Comparison of ENCODE assay signal across 19 cellular contexts in the genomic region with DNA sequence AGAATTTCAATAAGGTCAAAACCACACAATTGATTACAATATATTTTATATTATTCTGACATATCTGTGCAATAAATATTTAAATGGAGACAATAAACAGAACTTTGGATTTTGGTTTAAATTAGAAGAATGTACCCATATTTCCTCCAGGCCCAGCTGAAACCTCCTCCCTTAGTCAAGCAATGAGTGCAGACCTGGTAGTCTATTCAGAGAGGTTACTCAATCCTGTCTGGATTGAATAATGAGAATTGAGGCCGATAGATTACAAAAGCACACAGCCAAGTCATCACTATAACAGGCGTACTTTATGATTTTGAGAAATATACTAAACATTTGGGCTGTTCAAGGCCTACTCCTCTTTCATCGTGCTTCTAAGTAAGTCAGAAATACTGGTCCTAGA.
DNase-seq lines count a peak whose midpoint lies in the region; ATAC-seq and TF ChIP-seq lines count a peak whose summit lies in the region.
"Had no signal": no experiment of that assay in that cellular context is flagged by ENCODE, and none has a peak within 500 bp of the region (broad histone marks: within the 10 kb centered on the region; RNA-seq: fewer than 3 reads in every experiment).

No MANE protein-coding gene starts in this region.

- H3K27me3 ChIP-seq in GM23248 (replicated peaks; ENCODE audit: insufficient read depth) (no peaks in the 10 kb centered on the region), fibroblast of lung (ENCODE audit: control insufficient read depth, insufficient read depth, low read length) (no peaks in the 10 kb centered on the region)
- H3K27me3 ChIP-seq: BE2C had no signal

- WGBS in GM23248 (ENCODE audit: low coverage in 1 of 2, low lambda C conversion rate in 2 of 2, missing lambda C conversion rate in 2 of 2), 2 experiments: 57 to 63% methylated on average over 3 of the region's 3 CpGs

- H3K27ac ChIP-seq in GM23248 (peak overlapping the region; percentile 45; the same call in 1 of the 2 replicates), fibroblast of lung (ENCODE audit: insufficient read depth, low read length) (peak overlapping the region; percentile 0)

- no peaks in the 10 kb centered on the region for H4K20me1 ChIP-seq in GM23248 (ENCODE audit: insufficient read depth)
- H4K20me1 ChIP-seq in fibroblast of lung (ENCODE audit: control insufficient read depth, extremely low read depth, insufficient read depth, low read length): no peaks in the 10 kb centered on the region

- no peak for TF ChIP-seq CTCF in epithelial cell of esophagus (IDR thresholded peaks at IDR 0.05; ENCODE audit: insufficient read depth, low read depth, low read length, missing control alignments)
- no peak for TF ChIP-seq CTCF in fibroblast of lung (conservative IDR thresholded peaks at IDR 0.05 in 1 of 2, IDR thresholded peaks at IDR 0.05 in 1 of 2; ENCODE audit: low read depth in 1 of 2, low read length in 2 of 2)

- peaks cover 15% of the 10 kb centered on the region for H3K4me1 ChIP-seq in GM23248 (ENCODE audit: insufficient read depth)
- H3K4me1 ChIP-seq in fibroblast of lung (ENCODE audit: control insufficient read depth, extremely low read depth, insufficient read depth, low read length): peaks cover 4% of the 10 kb centered on the region
- H3K4me1 ChIP-seq: BE2C had no signal

- H3K36me3 ChIP-seq in GM23248 (ENCODE audit: low read depth): no peaks in the 10 kb centered on the region
- H3K36me3 ChIP-seq in fibroblast of lung (ENCODE audit: control insufficient read depth, insufficient read depth, low read length): no peaks in the 10 kb centered on the region
- H3K36me3 ChIP-seq: BE2C had no signal

- H3K79me2 ChIP-seq in GM23248 (ENCODE audit: insufficient read depth) (no peaks in the 10 kb centered on the region), fibroblast of lung (ENCODE audit: control insufficient read depth, insufficient read depth, low read length) (no peaks in the 10 kb centered on the region)

- in situ Hi-C loops in GM23248 (cut with MboI): no loop called here

- peaks cover 16% of the 10 kb centered on the region; the same call in 1 of the 2 replicates for H3F3A ChIP-seq in GM23248 (ENCODE audit: insufficient read depth)

- H3K4me2 ChIP-seq in GM23248 (ENCODE audit: unreplicated experiment) (no peak overlapping the region), fibroblast of lung (ENCODE audit: extremely low read depth, insufficient read depth, low read length) (no peak overlapping the region)
- H3K4me2 ChIP-seq: GM23338 had no signal

- DNase-seq in GM23248 (peak; percentile 53), epithelial cell of esophagus (ENCODE audit: low read depth) (peak; percentile 10), fibroblast of lung (ENCODE audit: low read depth in 2 of 2) (no peak), nucleus accumbens (lab: John Stamatoyannopoulos, UW) (no peak)
- DNase-seq in activated naive CD4-positive, alpha-beta T cell treated with Interleukin-2 at 50 U/mL for 16 hours: no peak
- no peak for DNase-seq in activated naive CD4-positive, alpha-beta T cell treated with anti-CD3 and anti-CD28 coated beads, Interleukin-2, amount 50 U/mL, for 72 hours (ENCODE audit: low spot score in 2 of 2)
- DNase-seq: BE2C; C1 segment of cervical spinal cord; CD4-positive, CD25-positive, alpha-beta regulatory T cell; CD8-positive, alpha-beta memory T cell; COR-L47; DMS 273 treated with DMSO at 0.1 percent for 48 hours; DMS53; DND-41; EL; IMR-90 had no signal

- no peaks in the 10 kb centered on the region for H3K9me3 ChIP-seq in GM23248 (ENCODE audit: low read depth)
- no peaks in the 10 kb centered on the region for H3K9me3 ChIP-seq in fibroblast of lung (ENCODE audit: control insufficient read depth, insufficient read depth, low read depth, low read length)
- H3K9me3 ChIP-seq: BE2C had no signal

- H2AFZ ChIP-seq in GM23248: no peak overlapping the region
- no peak overlapping the region for H2AFZ ChIP-seq in fibroblast of lung (ENCODE audit: low read length)
- H2AFZ ChIP-seq: GM23338 had no signal

- H3K9me3 Mint-ChIP-seq in activated naive CD4-positive, alpha-beta T cell treated with anti-CD3 and anti-CD28 coated beads, Interleukin-2, amount 50 U/mL, for 72 hours: no peaks in the 10 kb centered on the region
- H3K9me3 Mint-ChIP-seq: CD4-positive, CD25-positive, alpha-beta regulatory T cell had no signal

- no peak overlapping the region for H3K27ac Mint-ChIP-seq in activated naive CD4-positive, alpha-beta T cell treated with anti-CD3 and anti-CD28 coated beads, Interleukin-2, amount 50 U/mL, for 72 hours
- H3K27ac Mint-ChIP-seq: CD4-positive, CD25-positive, alpha-beta regulatory T cell; CD8-positive, alpha-beta memory T cell; GM23338 had no signal

- H3K9ac ChIP-seq in GM23248 (no peak overlapping the region), fibroblast of lung (ENCODE audit: insufficient read depth, low read length) (no peak overlapping the region)

- no peak for ATAC-seq in GM19455 (IDR thresholded peaks at IDR 0.05; ENCODE audit: unreplicated experiment)
- ATAC-seq in activated naive CD4-positive, alpha-beta T cell treated with anti-CD3 and anti-CD28 coated beads, Interleukin-2, amount 50 U/mL, for 72 hours: no peak
- ATAC-seq: GM23338, HCT116 had no signal

- H3K4me3 ChIP-seq in GM23248: no peak overlapping the region
- no peak overlapping the region for H3K4me3 ChIP-seq in epithelial cell of esophagus (ENCODE audit: low read length)
- no peak overlapping the region for H3K4me3 ChIP-seq in fibroblast of lung (replicated peaks in 1 of 4; ENCODE audit: control extremely low read depth in 1 of 4, insufficient read depth in 1 of 4, low read depth in 3 of 4, low read length in 4 of 4)
- H3K4me3 ChIP-seq: GM23338 had no signal

- no peaks in the 10 kb centered on the region for H3K9me2 ChIP-seq in GM23248 (ENCODE audit: insufficient read depth)

- no peaks in the 10 kb centered on the region for H3K36me3 Mint-ChIP-seq in activated naive CD4-positive, alpha-beta T cell treated with anti-CD3 and anti-CD28 coated beads, Interleukin-2, amount 50 U/mL, for 72 hours
- H3K36me3 Mint-ChIP-seq: CD4-positive, CD25-positive, alpha-beta regulatory T cell; CD8-positive, alpha-beta memory T cell had no signal

Comparison
In these comparisons a context has a peak if more than half of its experiments do, and no peak if none do; other contexts are left out.
1. DNase-seq: peak in GM23248 (single experiment) and epithelial cell of esophagus (single experiment); none in fibroblast of lung (0 of 2), nucleus accumbens (0 of 56), activated naive CD4-positive, alpha-beta T cell treated with Interleukin-2 at 50 U/mL for 16 hours (single experiment) and activated naive CD4-positive, alpha-beta T cell treated with anti-CD3 and anti-CD28 coated beads, Interleukin-2, amount 50 U/mL, for 72 hours (0 of 2).